In genomic region chr22:36233796-36234195, GRCh38 we compare ENCODE assay signal across 31 cellular contexts. TPM values are rescaled to one million over a fixed set of nuclear protein-coding genes. Genes with fewer than 3 reads are reported as not detected.
DNase-seq lines count a peak whose midpoint lies in the region; ATAC-seq and TF ChIP-seq lines count a peak whose summit lies in the region.
"Had no signal": no experiment of that assay in that cellular context is flagged by ENCODE, and none has a peak within 500 bp of the region (broad histone marks: within the 10 kb centered on the region; RNA-seq: fewer than 3 reads in every experiment).

No MANE protein-coding gene starts in this region.

- no peak overlapping the region for H3K27ac ChIP-seq in CD8-positive, alpha-beta memory T cell (ENCODE audit: low read depth, low read length)
- peak overlapping the region; percentile 93 for H3K27ac ChIP-seq in neutrophil
- H3K27ac ChIP-seq: BLaER1, breast epithelium, parathyroid adenoma, right atrium auricular region had no signal

- no peaks in the 10 kb centered on the region for H3K9me3 ChIP-seq in CD8-positive, alpha-beta memory T cell (ENCODE audit: low read length)
- H3K9me3 ChIP-seq in neutrophil = no peaks in the 10 kb centered on the region
- H3K9me3 ChIP-seq: BLaER1, breast epithelium, HAP-1, right atrium auricular region had no signal

- peaks cover 51% of the 10 kb centered on the region for H3K36me3 ChIP-seq in CD8-positive, alpha-beta memory T cell (ENCODE audit: insufficient read depth, low read length)
- peaks cover 84% of the 10 kb centered on the region for H3K36me3 ChIP-seq in neutrophil
- H3K36me3 ChIP-seq: breast epithelium, HAP-1 had no signal

- peak overlapping the region in 6 of 8 donors; percentile 20 to 77 (median 70) for H3K27ac Mint-ChIP-seq in CD8-positive, alpha-beta memory T cell
- H3K27ac Mint-ChIP-seq in IgD-negative memory B cell = peak overlapping the region in 2 of 3 donors; percentile 53 to 85
- peak overlapping the region; percentile 87 for H3K27ac Mint-ChIP-seq in central memory CD8-positive, alpha-beta T cell (ENCODE audit: low read depth)

- H3K4me3 Mint-ChIP-seq in CD8-positive, alpha-beta memory T cell = peak overlapping the region in 1 of 7 donors; percentile 37
- peak overlapping the region in 1 of 4 donors; percentile 15 for H3K4me3 Mint-ChIP-seq in IgD-negative memory B cell
- H3K4me3 Mint-ChIP-seq in central memory CD8-positive, alpha-beta T cell = no peak overlapping the region
- H3K4me3 Mint-ChIP-seq: activated B cell treated with CpG ODN at 0.5 μM for 24 hours, neural crest cell had no signal

- peaks cover 51 to 61% (median 58%) of the 10 kb centered on the region in 3 donors for H3K4me1 Mint-ChIP-seq in CD8-positive, alpha-beta memory T cell
- peaks cover 38 to 43% (median 41%) of the 10 kb centered on the region in 3 donors for H3K4me1 Mint-ChIP-seq in IgD-negative memory B cell
- H3K4me1 Mint-ChIP-seq in central memory CD8-positive, alpha-beta T cell = peaks cover 62% of the 10 kb centered on the region

- peaks cover 0 to 1% of the 10 kb centered on the region in 2 donors for H3K27me3 Mint-ChIP-seq in CD8-positive, alpha-beta memory T cell
- H3K27me3 Mint-ChIP-seq in IgD-negative memory B cell = no peaks in the 10 kb centered on the region
- H3K27me3 Mint-ChIP-seq in central memory CD8-positive, alpha-beta T cell = no peaks in the 10 kb centered on the region
- H3K27me3 Mint-ChIP-seq: activated B cell treated with CpG ODN at 0.5 μM for 24 hours had no signal

- H3K4me3 ChIP-seq in CD8-positive, alpha-beta memory T cell (ENCODE audit: low read length) = no peak overlapping the region
- H3K4me3 ChIP-seq in neutrophil (ENCODE audit: low read depth in 1 of 2, low read length in 1 of 2) = no peak overlapping the region
- H3K4me3 ChIP-seq: BLaER1, HAP-1, right atrium auricular region had no signal

- H3K27me3 ChIP-seq in CD8-positive, alpha-beta memory T cell (ENCODE audit: insufficient read depth, low read length, poor library complexity, severe bottlenecking) = no peaks in the 10 kb centered on the region
- no peaks in the 10 kb centered on the region for H3K27me3 ChIP-seq in neutrophil
- H3K27me3 ChIP-seq: BLaER1, breast epithelium, right atrium auricular region had no signal

- peaks cover 31% of the 10 kb centered on the region for H3K4me1 ChIP-seq in CD8-positive, alpha-beta memory T cell (ENCODE audit: insufficient read depth, low read length)
- H3K4me1 ChIP-seq in neutrophil (ENCODE audit: control insufficient read depth in 1 of 2, insufficient read depth in 1 of 2, low read depth in 1 of 2, low read length in 1 of 2) = peaks cover 43 to 46% of the 10 kb centered on the region in 2 experiments

- no peak for TF ChIP-seq POLR2A in GM18505 (IDR thresholded peaks at IDR 0.05; ENCODE audit: borderline replicate concordance, extremely low read depth, insufficient read depth, insufficient read length)

- POLR2A ChIA-PET in CD8-positive, alpha-beta memory T cell (lab: Charles Lee) = no interaction called here

- CTCF ChIA-PET in CD8-positive, alpha-beta memory T cell (lab: Charles Lee) = no interaction called here

- H3K9me3 Mint-ChIP-seq in CD8-positive, alpha-beta memory T cell = peaks cover 0 to 4% (median 0%) of the 10 kb centered on the region in 5 donors
- H3K9me3 Mint-ChIP-seq in IgD-negative memory B cell = no peaks in the 10 kb centered on the region
- H3K9me3 Mint-ChIP-seq in central memory CD8-positive, alpha-beta T cell = no peaks in the 10 kb centered on the region
- H3K9me3 Mint-ChIP-seq: activated B cell treated with CpG ODN at 0.5 μM for 24 hours had no signal

- no peak for ATAC-seq in central memory CD8-positive, alpha-beta T cell (replicated peaks; ENCODE audit: extremely low read depth, poor library complexity, severe bottlenecking)
- ATAC-seq in GM18505 (IDR thresholded peaks at IDR 0.05; ENCODE audit: unreplicated experiment) = no peak
- no peak for ATAC-seq in HG03565 (IDR thresholded peaks at IDR 0.05; ENCODE audit: unreplicated experiment)
- ATAC-seq: left ventricle myocardium superior had no signal

- no peak for DNase-seq in CD8-positive, alpha-beta memory T cell
- no peak for DNase-seq in central memory CD8-positive, alpha-beta T cell (ENCODE audit: low spot score in 2 of 2)
- DNase-seq in C1 segment of cervical spinal cord (lab: John Stamatoyannopoulos, UW) = no peak
- DNase-seq: activated B cell treated with CpG ODN at 0.5 μM for 24 hours; activated CD4-positive, alpha-beta T cell treated with anti-CD3 and anti-CD28 coated beads, Interleukin-2, amount 50 U/mL, for 4 hours; activated CD8-positive, alpha-beta memory T cell treated with anti-CD3 and anti-CD28 coated beads, Interleukin-2, amount 50 U/mL, for 4 hours; activated gamma-delta T cell treated with Interleukin-2 at 50 U/mL for 16 hours; Calu3; effector CD4-positive, alpha-beta T cell; GF-D8; glutamatergic neuron; Karpas-422; left ventricle myocardium superior; NCI-H146; NCI-H446 treated with DMSO at 0.1 percent for 48 hours; Right ventricle myocardium superior; stimulated activated CD4-positive, alpha-beta T cell treated with anti-CD3 and anti-CD28 coated beads, Interleukin-2, amount 100 ng/mL, for 24 hours; T-helper 9 cell; trophoblast cell had no signal

- peaks cover 24 to 92% (median 40%) of the 10 kb centered on the region in 3 donors for H3K36me3 Mint-ChIP-seq in CD8-positive, alpha-beta memory T cell
- H3K36me3 Mint-ChIP-seq in IgD-negative memory B cell = peaks cover 14% of the 10 kb centered on the region
- peaks cover 41% of the 10 kb centered on the region for H3K36me3 Mint-ChIP-seq in central memory CD8-positive, alpha-beta T cell (ENCODE audit: insufficient read depth)

- no peak for TF ChIP-seq CTCF in neutrophil (IDR thresholded peaks at IDR 0.05)

RNA-seq across cellular contexts. Expression of gene APOL2, which starts 5.5 kb away (rescaled TPM):
- 10 to 100 TPM; 59.0 to 62.8 TPM for total RNA-seq in CD8-positive, alpha-beta memory T cell
- polyA plus RNA-seq in CD8-positive, alpha-beta memory T cell = 27.1 TPM
- 14.3 TPM for polyA plus RNA-seq in IgD-negative memory B cell

RNA-seq across cellular contexts. Expression of gene APOL1, which starts 19.1 kb away (rescaled TPM):
- 10 to 100 TPM; 32.8 to 34.3 TPM for total RNA-seq in CD8-positive, alpha-beta memory T cell
- polyA plus RNA-seq in CD8-positive, alpha-beta memory T cell = 25.6 TPM
- 10.7 TPM for polyA plus RNA-seq in IgD-negative memory B cell
- total RNA-seq: neural crest cell had no signal

RNA-seq across cellular contexts. Expression of gene APOL4, which starts 32.2 kb away (rescaled TPM):
- under 1 TPM; 0.42 to 0.46 TPM for total RNA-seq in CD8-positive, alpha-beta memory T cell
- not detected for polyA plus RNA-seq in CD8-positive, alpha-beta memory T cell
- polyA plus RNA-seq in IgD-negative memory B cell = not detected
- total RNA-seq: activated B cell treated with CpG ODN at 0.5 μM for 24 hours, epithelial cell of proximal tubule, neural crest cell, OCI-LY7 had no signal
